Comparison of ENCODE assay signal across 17 cellular contexts in the genomic region with DNA sequence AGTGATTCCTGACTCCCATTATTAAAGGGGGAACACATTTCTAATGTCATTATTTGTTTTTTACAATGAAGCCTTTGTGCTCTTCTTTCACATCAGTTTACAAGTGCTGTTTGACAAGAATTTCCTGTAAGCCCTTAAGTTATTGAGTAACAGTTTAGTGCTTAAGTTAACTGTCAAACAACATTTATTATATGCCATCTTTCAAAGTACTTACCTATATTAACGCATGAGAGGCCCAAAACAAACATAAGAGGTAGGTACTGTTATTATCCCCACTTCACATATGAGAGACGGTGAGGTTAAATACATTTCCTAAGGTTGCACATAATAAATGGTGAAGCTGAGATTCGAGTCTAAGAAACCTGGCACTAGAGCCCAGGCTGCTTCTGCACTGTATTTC. TPM values are rescaled to one million over a fixed set of nuclear protein-coding genes. Genes with fewer than 3 reads are reported as not detected.
DNase-seq lines count a peak whose midpoint lies in the region; ATAC-seq, FAIRE-seq and TF ChIP-seq lines count a peak whose summit lies in the region.
"Had no signal": no experiment of that assay in that cellular context is flagged by ENCODE, and none has a peak within 500 bp of the region (broad histone marks: within the 10 kb centered on the region; RNA-seq: fewer than 3 reads in every experiment).

No MANE protein-coding gene starts in this region.

- WGBS in HepG2 (ENCODE audit: low lambda C conversion rate): 9% methylated on average over 3 of the region's 3 CpGs

- ATAC-seq in left colon (peak; percentile 75), HG03378 (IDR thresholded peaks at IDR 0.05; ENCODE audit: unreplicated experiment) (no peak), HepG2 (no peak)
- ATAC-seq: K562 had no signal

- no peak overlapping the region for H2AFZ ChIP-seq in HepG2 (ENCODE audit: low read length)

- H3K4me1 Mint-ChIP-seq in Caco-2 (ENCODE audit: low read depth, unreplicated experiment): peaks cover 16% of the 10 kb centered on the region

- H3K36me3 ChIP-seq in Caco-2 (ENCODE audit: control insufficient read depth, insufficient read depth, low read length) (no peaks in the 10 kb centered on the region), HepG2 (replicated peaks in 1 of 2; ENCODE audit: control insufficient read depth in 1 of 2, insufficient read depth in 2 of 2, low read length in 2 of 2) (no peaks in the 10 kb centered on the region)
- H3K36me3 ChIP-seq: BLaER1 treated with 17β-estradiol and CSF1 and Interleukin-3, amounts not matched to agents 10 nM and 100 nM had no signal

- no TSS peak for BruUV-seq in Caco-2 (replicated peaks; lab: Mats Ljungman, UMichigan)
- BruUV-seq in HepG2 (replicated peaks; lab: Mats Ljungman, UMichigan): no TSS peak

- FAIRE-seq in HepG2 (lab: Jason Lieb, UNC): no peak
- FAIRE-seq: A204.1, K562 had no signal

- CTCF ChIA-PET in Caco-2 (lab: Charles Lee) (no interaction called here), HepG2 (lab: Yijun Ruan, JAX; ENCODE audit: low intra/inter-chr PET ratio, low total read pairs) (no interaction called here)

- TF ChIP-seq RAD21 in HepG2 (CRISPR knock-in tag; IDR thresholded peaks at IDR 0.05): no peak

- TF ChIP-seq EP300 in HepG2 (IDR thresholded peaks at IDR 0.05; ENCODE audit: low read depth in 2 of 2, low read length in 2 of 2) (no peak), HepG2 (CRISPR knock-in tag; IDR thresholded peaks at IDR 0.05; ENCODE audit: borderline replicate concordance) (no peak)

- H3K27ac ChIP-seq in HepG2 (ENCODE audit: extremely low read length, insufficient read depth, low read length): no peak overlapping the region
- H3K27ac ChIP-seq: BLaER1 treated with 17β-estradiol and CSF1 and Interleukin-3, amounts not matched to agents 10 nM and 100 nM had no signal

- H3K79me2 ChIP-seq in HepG2 (ENCODE audit: insufficient read depth, low read length): no peaks in the 10 kb centered on the region

- intact Hi-C loops in Caco-2 (cut with micrococcal nuclease; ENCODE audit: unreplicated experiment): no loop called here
- intact Hi-C loops in left colon (cut with DNase I, micrococcal nuclease): no loop called here
- intact Hi-C loops in HepG2 (cut with micrococcal nuclease; ENCODE audit: unreplicated experiment): loop anchor here (1.0 kb wide), 1 partner anchor 19 kb away; no protein-coding TSS in a partner anchor

- H3K4me3 Mint-ChIP-seq in Caco-2 (ENCODE audit: unreplicated experiment): peak overlapping the region; percentile 37

- no peaks in the 10 kb centered on the region for H4K20me1 ChIP-seq in HepG2 (ENCODE audit: insufficient read depth, low read length)
- H4K20me1 ChIP-seq: BLaER1 treated with 17β-estradiol and CSF1 and Interleukin-3, amounts not matched to agents 10 nM and 100 nM had no signal

- no peak overlapping the region for H3K9ac ChIP-seq in HepG2 (ENCODE audit: insufficient read depth, low read depth, low read length)
- H3K9ac ChIP-seq: BLaER1 treated with 17β-estradiol and CSF1 and Interleukin-3, amounts not matched to agents 10 nM and 100 nM had no signal

- POLR2A ChIA-PET in Caco-2 (lab: Charles Lee) (no interaction called here), HepG2 (lab: Yijun Ruan, JAX) (no interaction called here)

- H3K27me3 Mint-ChIP-seq in Caco-2 (ENCODE audit: insufficient read depth, unreplicated experiment): no peaks in the 10 kb centered on the region

- H3K27me3 ChIP-seq in Caco-2 (replicated peaks; ENCODE audit: control insufficient read depth, insufficient read depth, low read length) (no peaks in the 10 kb centered on the region), HepG2 (ENCODE audit: control insufficient read depth in 1 of 2, insufficient read depth in 2 of 2, low read length in 2 of 2) (no peaks in the 10 kb centered on the region)

- in situ Hi-C loops in HepG2 (cut with HindIII; ENCODE audit: extremely low pct_ligation_motif_present, low pct_unique_long_range_greater_than_20kb): no loop called here

- no peak overlapping the region for H3K4me2 ChIP-seq in HepG2 (ENCODE audit: low read depth, low read length)
- H3K4me2 ChIP-seq: BLaER1 treated with 17β-estradiol and CSF1 and Interleukin-3, amounts not matched to agents 10 nM and 100 nM had no signal

- DNase-seq in NCI-H2227 (lab: John Stamatoyannopoulos, UW; ENCODE audit: unreplicated experiment) (peak; percentile 7), NCI-H2227 treated with DMSO at 0.1 percent for 48 hours (lab: John Stamatoyannopoulos, UW) (no peak), Caco-2 (no peak), NCI-H748 treated with DMSO at 0.1 percent for 48 hours (lab: John Stamatoyannopoulos, UW) (peak; percentile 66), left colon (no peak), T-helper 9 cell (no peak), HepG2 (ENCODE audit: low spot score) (no peak)
- DNase-seq: DMS53, GOT3, NCI-H2081 treated with DMSO at 0.1 percent for 48 hours, RPMI8226, SIG-M5, SW 1271 had no signal

- H3K36me3 Mint-ChIP-seq in Caco-2 (ENCODE audit: insufficient read depth, unreplicated experiment): peaks cover 2% of the 10 kb centered on the region

- peak overlapping the region; percentile 22 for H3K27ac Mint-ChIP-seq in Caco-2 (ENCODE audit: unreplicated experiment)

- H3K4me1 ChIP-seq in Caco-2 (peaks cover 23% of the 10 kb centered on the region), HepG2 (ENCODE audit: insufficient read depth, low read length) (no peaks in the 10 kb centered on the region)
- H3K4me1 ChIP-seq: BLaER1 treated with 17β-estradiol and CSF1 and Interleukin-3, amounts not matched to agents 10 nM and 100 nM had no signal

- H3K4me3 ChIP-seq in Caco-2 (ENCODE audit: low read depth, low read length) (no peak overlapping the region), HepG2 (replicated peaks in 1 of 3; ENCODE audit: insufficient read depth in 1 of 3, low read depth in 2 of 3, low read length in 3 of 3) (no peak overlapping the region)
- H3K4me3 ChIP-seq: BLaER1 treated with 17β-estradiol and CSF1 and Interleukin-3, amounts not matched to agents 10 nM and 100 nM; K562 had no signal

- TF ChIP-seq CTCF in Caco-2 (IDR thresholded peaks at IDR 0.05; ENCODE audit: insufficient read depth in 1 of 2, low read depth in 1 of 2, low read length in 1 of 2, severe bottlenecking in 1 of 2, unreplicated experiment in 1 of 2) (no peak), HepG2 (CRISPR knock-in tag; IDR thresholded peaks at IDR 0.05) (no peak)

- H3K9me3 ChIP-seq in Caco-2 (no peaks in the 10 kb centered on the region), HepG2 (ENCODE audit: low read length) (no peaks in the 10 kb centered on the region)

- no peak for TF ChIP-seq POLR2A in HepG2 (IDR thresholded peaks at IDR 0.05; ENCODE audit: insufficient read depth in 1 of 2, low read depth in 2 of 2, low read length in 2 of 2)

- H3K9me3 Mint-ChIP-seq in Caco-2 (ENCODE audit: unreplicated experiment): no peaks in the 10 kb centered on the region

TF ChIP-seq in HepG2, 621 proteins besides CTCF, POLR2A, EP300 and RAD21 (continues in another document):
- no peak for TF ChIP-seq TMF1 (CRISPR knock-in tag; IDR thresholded peaks at IDR 0.05; ENCODE audit: low read depth)
- TF ChIP-seq STAG1 (CRISPR knock-in tag; IDR thresholded peaks at IDR 0.05): no peak
- TF ChIP-seq CHCHD3 (CRISPR knock-in tag; IDR thresholded peaks at IDR 0.05): no peak
- TF ChIP-seq U2AF2 (IDR thresholded peaks at IDR 0.05; ENCODE audit: low read depth, low read length): no peak
- no peak for TF ChIP-seq ZNF737 (CRISPR knock-in tag; IDR thresholded peaks at IDR 0.05; ENCODE audit: borderline replicate concordance)
- no peak for TF ChIP-seq NFYC (CRISPR knock-in tag; IDR thresholded peaks at IDR 0.05)
- TF ChIP-seq PCBP2 (optimal IDR thresholded peaks at IDR 0.05; ENCODE audit: low read depth, low read length, poor library complexity, severe bottlenecking): no peak
- TF ChIP-seq RNF2 (conservative IDR thresholded peaks at IDR 0.05; ENCODE audit: low read depth): no peak
- TF ChIP-seq LBX2 (CRISPR knock-in tag; IDR thresholded peaks at IDR 0.05; ENCODE audit: borderline replicate concordance): no peak
- TF ChIP-seq, protein P1, sequence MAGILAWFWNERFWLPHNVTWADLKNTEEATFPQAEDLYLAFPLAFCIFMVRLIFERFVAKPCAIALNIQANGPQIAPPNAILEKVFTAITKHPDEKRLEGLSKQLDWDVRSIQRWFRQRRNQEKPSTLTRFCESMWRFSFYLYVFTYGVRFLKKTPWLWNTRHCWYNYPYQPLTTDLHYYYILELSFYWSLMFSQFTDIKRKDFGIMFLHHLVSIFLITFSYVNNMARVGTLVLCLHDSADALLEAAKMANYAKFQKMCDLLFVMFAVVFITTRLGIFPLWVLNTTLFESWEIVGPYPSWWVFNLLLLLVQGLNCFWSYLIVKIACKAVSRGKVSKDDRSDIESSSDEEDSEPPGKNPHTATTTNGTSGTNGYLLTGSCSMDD (CRISPR knock-in tag; IDR thresholded peaks at IDR 0.05): no peak

RNA-seq across cellular contexts. Expression of gene MAGED1, which starts 56.0 kb away (rescaled TPM):
- total RNA-seq in Caco-2 (2022): 163 and 174 TPM in 2 replicates
- 10 to 100 TPM; 76.1 to 96.6 TPM for total RNA-seq in left colon
- 105 and 145 TPM in 2 replicates for total RNA-seq in HepG2 (2016; rRNA removed; fragmentation: Illumina TruSeq; extraction: Trizol)
- 12.9 and 14.8 TPM in 2 replicates for total RNA-seq in HepG2 (2016; cell fraction: cytosol; rRNA removed; fragmentation: Illumina TruSeq; extraction: Trizol; ENCODE audit: low read depth)
- 106 and 134 TPM in 2 replicates for total RNA-seq in HepG2 (2016; cell fraction: insoluble cytoplasmic fraction; rRNA removed; fragmentation: Illumina TruSeq; extraction: Trizol)
- 36.5 and 39.6 TPM in 2 replicates for total RNA-seq in HepG2 (2016; cell fraction: membrane; rRNA removed; fragmentation: Illumina TruSeq; extraction: Trizol)
- 105 and 128 TPM in 2 replicates for total RNA-seq in HepG2 (2016; cell fraction: nucleus; rRNA removed; fragmentation: Illumina TruSeq; extraction: Trizol)
- polyA plus RNA-seq in HepG2 (2011; rRNA removed): 123 and 137 TPM in 2 replicates
- polyA plus RNA-seq in HepG2 (2011; cell fraction: cytosol; rRNA removed): 89.4 and 95.1 TPM in 2 replicates
- polyA plus RNA-seq in HepG2 (2011; cell fraction: nucleus; rRNA removed): 126 and 163 TPM in 2 replicates
- polyA plus RNA-seq in HepG2 (2012): 105 and 149 TPM in 2 replicates
- 16.3 and 18.0 TPM in 2 replicates for polyA plus RNA-seq in HepG2 (2016; cell fraction: cytosol; fragmentation: Illumina TruSeq; extraction: Trizol; ENCODE audit: low read depth)
- polyA plus RNA-seq in HepG2 (2016; cell fraction: insoluble cytoplasmic fraction; fragmentation: Illumina TruSeq; extraction: Trizol; ENCODE audit: low read depth): 183 and 230 TPM in 2 replicates
- 23.3 and 27.1 TPM in 2 replicates for polyA plus RNA-seq in HepG2 (2016; cell fraction: membrane; fragmentation: Illumina TruSeq; extraction: Trizol; ENCODE audit: low read depth)
- 196 and 206 TPM in 2 replicates for polyA plus RNA-seq in HepG2 (2016; cell fraction: nucleus; fragmentation: Illumina TruSeq; extraction: Trizol; ENCODE audit: insufficient read depth, low read depth)
- polyA minus RNA-seq in HepG2 (2011; rRNA and poly(A)+ RNA removed; ENCODE audit: low replicate concordance): 0.09 and 126 TPM in 2 replicates
- 147 and 152 TPM in 2 replicates for polyA minus RNA-seq in HepG2 (2011; cell fraction: cytosol; rRNA and poly(A)+ RNA removed)
- 48.2 and 49.1 TPM in 2 replicates for polyA minus RNA-seq in HepG2 (2011; cell fraction: nucleus; rRNA and poly(A)+ RNA removed)

Comparison
In these comparisons a context has a peak if more than half of its experiments do, and no peak if none do; other contexts are left out.
1. DNase-seq: peak in NCI-H2227 (single experiment) and NCI-H748 treated with DMSO at 0.1 percent for 48 hours (single experiment); none in NCI-H2227 treated with DMSO at 0.1 percent for 48 hours (single experiment), Caco-2 (0 of 2), left colon (0 of 2), T-helper 9 cell (single experiment) and HepG2 (single experiment).